In the genomic region with DNA sequence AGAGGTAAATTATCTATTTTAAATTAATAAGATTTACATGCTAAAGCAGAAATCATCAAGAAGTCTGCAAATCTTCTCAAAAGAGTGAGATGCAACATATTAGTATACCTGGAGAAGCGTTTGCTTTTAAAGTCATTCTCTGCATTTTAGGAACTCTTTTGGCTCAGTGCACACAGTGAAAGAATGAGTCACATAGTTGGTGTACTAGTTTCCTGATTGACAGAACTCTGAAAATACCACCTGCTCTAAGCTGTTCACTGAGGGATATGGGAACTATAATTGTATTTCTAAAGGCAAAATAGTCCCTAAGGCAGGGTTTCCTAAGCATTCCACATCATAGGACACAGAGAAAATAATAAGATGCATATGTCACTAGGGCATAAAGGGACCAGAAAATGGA, we compare ENCODE assay signal across 18 cellular contexts.
A peak's percentile ranks its signal among the peaks of the same experiment; 100 is the strongest.
DNase-seq lines count a peak whose midpoint lies in the region; ATAC-seq, FAIRE-seq and TF ChIP-seq lines count a peak whose summit lies in the region.
"Had no signal": no experiment of that assay in that cellular context is flagged by ENCODE, and none has a peak within 500 bp of the region (broad histone marks: within the 10 kb centered on the region; RNA-seq: fewer than 3 reads in every experiment).

No MANE protein-coding gene starts in this region.

- no peak for TF ChIP-seq POLR2A in breast epithelium (IDR thresholded peaks at IDR 0.05)

- intact Hi-C loops in kidney (cut with DNase I): no loop called here
- intact Hi-C loops in breast epithelium (cut with DNase I; ENCODE audit: low total_unique reads): loop anchor here (5.0 kb wide), 1 partner anchor 1238 kb away; no protein-coding TSS in a partner anchor

- DNase-seq in Kasumi-1 (lab: John Stamatoyannopoulos, UW) (peak; percentile 4 to 6), kidney (no peak), DMS79 (lab: John Stamatoyannopoulos, UW) (no peak), breast epithelium (ENCODE audit: low spot score in 2 of 2) (no peak)
- DNase-seq in activated CD4-positive, alpha-beta T cell treated with anti-CD3 and anti-CD28 coated beads, Interleukin-2, amount 50 U/mL, for 1 hour: no peak
- DNase-seq: Caco-2, gastrocnemius medialis, GOT3, left cardiac atrium, NCI-H524 treated with DMSO at 0.1 percent for 48 hours, WERI-Rb-1 had no signal

- peak overlapping the region in 7 of 11 experiments; percentile 46 to 88 (median 76); a peak in 12 of 22 replicates for H3K27ac ChIP-seq in BLaER1 treated with 17β-estradiol and CSF1 and Interleukin-3, amounts not matched to agents 10 nM and 100 nM
- no peak overlapping the region for H3K27ac ChIP-seq in kidney (ENCODE audit: low read depth in 2 of 2, low read length in 2 of 2)
- no peak overlapping the region for H3K27ac ChIP-seq in breast epithelium
- H3K27ac ChIP-seq: A549, gastrocnemius medialis, neural progenitor cell, SJCRH30, WERI-Rb-1 had no signal

- no peak for FAIRE-seq in kidney (lab: Jason Lieb, UNC)
- FAIRE-seq: A549 had no signal

- peaks cover 0 to 39% (median 21%) of the 10 kb centered on the region in 10 experiments; a peak in 14 of 20 replicates for H3K4me1 ChIP-seq in BLaER1 treated with 17β-estradiol and CSF1 and Interleukin-3, amounts not matched to agents 10 nM and 100 nM
- H3K4me1 ChIP-seq in kidney (ENCODE audit: control insufficient read depth in 1 of 2, insufficient read depth in 1 of 2, low read depth in 1 of 2, low read length in 2 of 2): no peaks in the 10 kb centered on the region
- H3K4me1 ChIP-seq in breast epithelium: no peaks in the 10 kb centered on the region
- H3K4me1 ChIP-seq: A549, Caco-2, gastrocnemius medialis, neural progenitor cell, SJCRH30 had no signal

- peak overlapping the region in 3 of 11 experiments; percentile 28 to 72 (median 54); a peak in 5 of 22 replicates for H3K9ac ChIP-seq in BLaER1 treated with 17β-estradiol and CSF1 and Interleukin-3, amounts not matched to agents 10 nM and 100 nM
- no peak overlapping the region for H3K9ac ChIP-seq in kidney (ENCODE audit: low read length in 2 of 2)
- H3K9ac ChIP-seq: neural progenitor cell had no signal

- no peak overlapping the region for H3K4me3 ChIP-seq in BLaER1 treated with 17β-estradiol and CSF1 and Interleukin-3, amounts not matched to agents 10 nM and 100 nM
- H3K4me3 ChIP-seq in kidney (ENCODE audit: low read length in 2 of 2) (no peak overlapping the region), breast epithelium (no peak overlapping the region)
- H3K4me3 ChIP-seq: A549, gastrocnemius medialis, neural progenitor cell, SJCRH30, smooth muscle cell had no signal

- TF ChIP-seq CTCF in kidney (IDR thresholded peaks at IDR 0.05; ENCODE audit: borderline replicate concordance, extremely low read depth, insufficient read depth): no peak
- no peak for TF ChIP-seq CTCF in breast epithelium (IDR thresholded peaks at IDR 0.05)

- ATAC-seq in GM19328 (IDR thresholded peaks at IDR 0.05; ENCODE audit: unreplicated experiment) (peak; percentile 77), HG02870 (IDR thresholded peaks at IDR 0.05; ENCODE audit: unreplicated experiment) (peak; percentile 92)
- ATAC-seq: A549, gastrocnemius medialis, left cardiac atrium had no signal

- H4K20me1 ChIP-seq in BLaER1 treated with 17β-estradiol and CSF1 and Interleukin-3, amounts not matched to agents 10 nM and 100 nM: no peaks in the 10 kb centered on the region

- peaks cover 0 to 14% (median 0%) of the 10 kb centered on the region in 11 experiments; a peak in 2 of 22 replicates for H3K9me3 ChIP-seq in BLaER1 treated with 17β-estradiol and CSF1 and Interleukin-3, amounts not matched to agents 10 nM and 100 nM (replicated peaks in 1 of 11)
- H3K9me3 ChIP-seq in kidney (ENCODE audit: control insufficient read depth in 1 of 2, low read length in 2 of 2): no peaks in the 10 kb centered on the region
- no peaks in the 10 kb centered on the region for H3K9me3 ChIP-seq in breast epithelium
- H3K9me3 ChIP-seq: A549, Caco-2, gastrocnemius medialis, SJCRH30 had no signal

- no peaks in the 10 kb centered on the region for H3K27me3 ChIP-seq in BLaER1 treated with 17β-estradiol and CSF1 and Interleukin-3, amounts not matched to agents 10 nM and 100 nM
- no peaks in the 10 kb centered on the region for H3K27me3 ChIP-seq in breast epithelium
- H3K27me3 ChIP-seq: gastrocnemius medialis, neural progenitor cell, SJCRH30 had no signal

- peak overlapping the region in 7 of 11 experiments; percentile 36 to 76 (median 65); a peak in 14 of 22 replicates for H3K4me2 ChIP-seq in BLaER1 treated with 17β-estradiol and CSF1 and Interleukin-3, amounts not matched to agents 10 nM and 100 nM
- H3K4me2 ChIP-seq: A549, neural progenitor cell, smooth muscle cell had no signal

- no peaks in the 10 kb centered on the region for H3K36me3 ChIP-seq in BLaER1 treated with 17β-estradiol and CSF1 and Interleukin-3, amounts not matched to agents 10 nM and 100 nM
- H3K36me3 ChIP-seq in kidney (ENCODE audit: control insufficient read depth in 1 of 2, insufficient read depth in 2 of 2, low read length in 2 of 2) (no peaks in the 10 kb centered on the region), breast epithelium (no peaks in the 10 kb centered on the region)
- H3K36me3 ChIP-seq: gastrocnemius medialis, neural progenitor cell, SJCRH30, WERI-Rb-1 had no signal

Comparison
In these comparisons a context has a peak if more than half of its experiments do, and no peak if none do; other contexts are left out.
1. H3K27ac ChIP-seq: peak in BLaER1 treated with 17β-estradiol and CSF1 and Interleukin-3, amounts not matched to agents 10 nM and 100 nM (7 of 11); none in kidney (0 of 2) and breast epithelium (0 of 2).
2. DNase-seq: peak in Kasumi-1 (2 of 2); none in kidney (single experiment), DMS79 (single experiment), breast epithelium (0 of 2) and activated CD4-positive, alpha-beta T cell treated with anti-CD3 and anti-CD28 coated beads, Interleukin-2, amount 50 U/mL, for 1 hour (single experiment).